ENCODE assay signal across 2 cellular contexts in genomic region chr4:82901129-82901718, GRCh38.
TF ChIP-seq lines count a peak whose summit lies in the region.

No MANE protein-coding gene starts in this region.

TF ChIP-seq in GM12878, 131 proteins besides CTCF, POLR2A, EP300 and RAD21 (continued from another document):
- TF ChIP-seq PAX8 (IDR thresholded peaks at IDR 0.05) (no peak), SMARCA5 (IDR thresholded peaks at IDR 0.05) (peak; percentile 71; the same call in 1 of the 2 replicates), STAT3 (IDR thresholded peaks at IDR 0.05; ENCODE audit: low read depth, low read length) (no peak), BCL11A (IDR thresholded peaks at IDR 0.05; ENCODE audit: low read depth, low read length) (0 out of 2 replicates have a peak, but pooled peaks have one; percentile 3), GATAD2B (conservative IDR thresholded peaks at IDR 0.05; ENCODE audit: low read depth) (no peak), NBN (IDR thresholded peaks at IDR 0.05) (peak; percentile 44; the same call in 1 of the 2 replicates), ZBTB40 (IDR thresholded peaks at IDR 0.05; ENCODE audit: borderline replicate concordance) (peak; percentile 59; the same call in 1 of the 2 replicates), CHD2 (IDR thresholded peaks at IDR 0.05; ENCODE audit: borderline replicate concordance, low read depth, low read length) (no peak), ZNF384 (IDR thresholded peaks at IDR 0.05; ENCODE audit: borderline replicate concordance, low read depth, low read length) (no peak), MTA2 (IDR thresholded peaks at IDR 0.05; ENCODE audit: low read depth) (0 out of 2 replicates have a peak, but pooled peaks have one; percentile 7), YBX1 (IDR thresholded peaks at IDR 0.05) (0 out of 2 replicates have a peak, but pooled peaks have one; percentile 10), MLLT1 (IDR thresholded peaks at IDR 0.05) (peak; percentile 76; the same call in 1 of the 2 replicates), YY1 (IDR thresholded peaks at IDR 0.05; ENCODE audit: low read depth, low read length) (peak; percentile 49), ZSCAN29 (IDR thresholded peaks at IDR 0.05) (no peak), SUPT20H (IDR thresholded peaks at IDR 0.05; ENCODE audit: borderline replicate concordance, control insufficient read depth, low read depth, low read length) (no peak), PML (IDR thresholded peaks at IDR 0.05; ENCODE audit: low read length) (0 out of 2 replicates have a peak, but pooled peaks have one; percentile 8), POLR2AphosphoS5 (IDR thresholded peaks at IDR 0.05; ENCODE audit: low read length) (peak; percentile 58; the same call in 1 of the 2 replicates), MEF2A (IDR thresholded peaks at IDR 0.05; ENCODE audit: insufficient read depth, low read depth, low read length) (0 out of 2 replicates have a peak, but pooled peaks have one; percentile 0), ETV6 (conservative IDR thresholded peaks at IDR 0.05 in 1 of 2, IDR thresholded peaks at IDR 0.05 in 1 of 2; ENCODE audit: borderline replicate concordance in 1 of 2, low read depth in 1 of 2) (0 out of 4 replicates have a peak, but pooled peaks of 1 of the 2 experiments have one; percentile 1)

TF ChIP-seq in liver, 16 proteins besides CTCF, POLR2A, EP300 and RAD21 (continued from another document):
- no peak for TF ChIP-seq MAX (IDR thresholded peaks at IDR 0.05)
